ENCODE assay signal across 27 cellular contexts in genomic region chr4:139470997-139471665, GRCh38. TPM values are rescaled to one million over a fixed set of nuclear protein-coding genes. Genes with fewer than 3 reads are reported as not detected.
DNase-seq lines count a peak whose midpoint lies in the region; ATAC-seq, FAIRE-seq and TF ChIP-seq lines count a peak whose summit lies in the region.
"Had no signal": no experiment of that assay in that cellular context is flagged by ENCODE, and none has a peak within 500 bp of the region (broad histone marks: within the 10 kb centered on the region; RNA-seq: fewer than 3 reads in every experiment).

No MANE protein-coding gene starts in this region.

- peaks cover 31% of the 10 kb centered on the region for H3K4me1 Mint-ChIP-seq in central memory CD8-positive, alpha-beta T cell

- ATAC-seq in GM18868 (IDR thresholded peaks at IDR 0.05; ENCODE audit: unreplicated experiment) (peak; percentile 60), HG02884 (IDR thresholded peaks at IDR 0.05; ENCODE audit: unreplicated experiment) (peak; percentile 57), pancreas (peak in 3 of 4 donors; percentile 10 to 27 (median 17))
- no peak for ATAC-seq in central memory CD8-positive, alpha-beta T cell (replicated peaks; ENCODE audit: extremely low read depth, poor library complexity, severe bottlenecking)
- ATAC-seq: activated T-cell treated with anti-CD3 and anti-CD28 coated beads, Interleukin-2, amount 50 U/mL, for 4 hours; natural killer cell treated with Interleukin-12 subunit alpha and Interleukin-12 subunit beta and Interleukin-15 and Interleukin-18, amount 100 ng/mL, for 72 hours had no signal

- H3K4me3 Mint-ChIP-seq in central memory CD8-positive, alpha-beta T cell: no peak overlapping the region
- H3K4me3 Mint-ChIP-seq: activated T-cell treated with anti-CD3 and anti-CD28 coated beads, Interleukin-2, amount 50 U/mL, for 4 hours; natural killer cell treated with Interleukin-12 subunit alpha and Interleukin-12 subunit beta and Interleukin-15 and Interleukin-18, amount 100 ng/mL, for 72 hours had no signal

- peak overlapping the region; percentile 61 for H3K27ac Mint-ChIP-seq in central memory CD8-positive, alpha-beta T cell (ENCODE audit: low read depth)

- H3K9me3 ChIP-seq in pancreas: no peaks in the 10 kb centered on the region

- DNase-seq in central memory CD8-positive, alpha-beta T cell (ENCODE audit: low spot score in 2 of 2): no peak
- DNase-seq in pancreas: no peak
- no peak for DNase-seq in occipital lobe (lab: John Stamatoyannopoulos, UW)
- no peak for DNase-seq in NCI-H2196 (lab: John Stamatoyannopoulos, UW; ENCODE audit: unreplicated experiment)
- no peak for DNase-seq in AG08395 (ENCODE audit: low spot score)
- DNase-seq in NOMO-1 (lab: John Stamatoyannopoulos, UW; ENCODE audit: unreplicated experiment in 2 of 2): no peak
- DNase-seq: activated CD4-positive, alpha-beta T cell treated with anti-CD3 and anti-CD28 coated beads for 48 hours; activated T-cell treated with anti-CD3 and anti-CD28 coated beads, Interleukin-2, amount 50 U/mL, for 4 hours; cerebellar nuclear complex; COR-L47; hypothalamus; Karpas-422; left ventricle myocardium inferior; midbrain; NCI-H146; PC-9; SIG-M5; spleen; stimulated activated CD4-positive, alpha-beta T cell treated with anti-CD3 and anti-CD28 coated beads, Interleukin-2, amount 100 ng/mL, for 48 hours had no signal

- WGBS in pancreas, 2 donors: 77 to 83% methylated on average over 6 of the region's 6 CpGs

- H3K9me3 Mint-ChIP-seq in central memory CD8-positive, alpha-beta T cell: peaks cover 11% of the 10 kb centered on the region

- peaks cover 12% of the 10 kb centered on the region for H3K36me3 Mint-ChIP-seq in central memory CD8-positive, alpha-beta T cell (ENCODE audit: insufficient read depth)

- no peak overlapping the region for H3K27ac ChIP-seq in pancreas
- H3K27ac ChIP-seq: BLaER1 treated with 17β-estradiol and CSF1 and Interleukin-3, amounts not matched to agents 10 nM and 100 nM; HL-60; left ventricle myocardium inferior; parathyroid adenoma; PC-9; spleen; VCaP had no signal

- peaks cover 0 to 7% (median 3%) of the 10 kb centered on the region in 3 donors for H3K36me3 ChIP-seq in pancreas

- H3K4me3 ChIP-seq in pancreas: no peak overlapping the region
- H3K4me3 ChIP-seq: BLaER1 treated with 17β-estradiol and CSF1 and Interleukin-3, amounts not matched to agents 10 nM and 100 nM; HAP-1; left ventricle myocardium inferior; PC-9; spleen had no signal

- no peaks in the 10 kb centered on the region for H3K27me3 Mint-ChIP-seq in central memory CD8-positive, alpha-beta T cell
- H3K27me3 Mint-ChIP-seq: natural killer cell treated with Interleukin-12 subunit alpha and Interleukin-12 subunit beta and Interleukin-15 and Interleukin-18, amount 100 ng/mL, for 72 hours had no signal

- peaks cover 7 to 10% (median 9%) of the 10 kb centered on the region in 3 donors for H3K4me1 ChIP-seq in pancreas
- H3K4me1 ChIP-seq: BLaER1 treated with 17β-estradiol and CSF1 and Interleukin-3, amounts not matched to agents 10 nM and 100 nM; HAP-1; parathyroid adenoma had no signal

- no peaks in the 10 kb centered on the region for H3K27me3 ChIP-seq in pancreas
- H3K27me3 ChIP-seq: BLaER1 treated with 17β-estradiol and CSF1 and Interleukin-3, amounts not matched to agents 10 nM and 100 nM; spleen had no signal

- intact Hi-C loops in pancreas (cut with DNase I): no loop called here

- no peak for FAIRE-seq in pancreas (lab: Jason Lieb, UNC)

- no peak for TF ChIP-seq CTCF in pancreas (IDR thresholded peaks at IDR 0.05)

RNA-seq across cellular contexts. Expression of gene RAB33B, which starts 17.2 kb away (rescaled TPM):
- total RNA-seq in pancreas (1 to 10 TPM; 4.0 to 7.5 (median 4.7) TPM), occipital lobe (47.7 TPM)
- polyA plus RNA-seq in pancreas: 1 to 10 TPM; 2.4 to 5.0 TPM
